In the genomic region with DNA sequence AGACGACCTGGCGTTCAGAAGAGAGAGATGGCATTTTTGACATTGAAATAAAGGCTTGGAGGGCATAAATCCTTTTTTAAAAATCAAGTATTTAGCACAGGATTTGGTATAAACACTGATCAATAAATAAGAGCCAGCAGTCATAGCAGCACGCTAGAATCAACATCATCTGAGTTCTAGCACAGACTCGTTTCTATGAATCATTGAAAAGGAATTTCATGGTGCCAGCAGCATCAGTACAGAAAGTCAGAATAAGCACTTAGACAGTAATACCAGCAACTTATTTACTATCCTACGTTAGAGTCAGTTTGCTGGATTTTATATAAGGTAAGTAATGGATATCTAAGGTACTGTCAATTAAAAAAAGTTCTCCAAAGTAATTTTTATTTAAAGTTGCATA, we compare ENCODE assay signal across 12 cellular contexts.
DNase-seq lines count a peak whose midpoint lies in the region; ATAC-seq and TF ChIP-seq lines count a peak whose summit lies in the region.
"Had no signal": no experiment of that assay in that cellular context is flagged by ENCODE, and none has a peak within 500 bp of the region (broad histone marks: within the 10 kb centered on the region; RNA-seq: fewer than 3 reads in every experiment).

No MANE protein-coding gene starts in this region.

- H2AFZ ChIP-seq in MM.1S (ENCODE audit: low read length) = no peak overlapping the region

- no peaks in the 10 kb centered on the region for H3K9me3 Mint-ChIP-seq in progenitor cell of endocrine pancreas (ENCODE audit: low read depth)
- H3K9me3 Mint-ChIP-seq: CD8-positive, alpha-beta memory T cell; T-cell had no signal

- no peaks in the 10 kb centered on the region for H3K27me3 ChIP-seq in MM.1S (replicated peaks; ENCODE audit: insufficient read depth, low read length)
- H3K27me3 ChIP-seq: cardiac muscle cell had no signal

- ATAC-seq in GM21717 (IDR thresholded peaks at IDR 0.05; ENCODE audit: unreplicated experiment) = no peak
- ATAC-seq: T-cell had no signal

- DNase-seq in AG10803 (ENCODE audit: low read depth) = peak; percentile 80
- DNase-seq in NCI-H226 = peak; percentile 50
- DNase-seq in dermis microvascular lymphatic vessel endothelial cell (ENCODE audit: low read depth in 2 of 2) = peak; percentile 40 to 78
- DNase-seq in medulla oblongata (ENCODE audit: extremely low spot score) = peak; percentile 15
- no peak for DNase-seq in MM.1S
- no peak for DNase-seq in progenitor cell of endocrine pancreas (ENCODE audit: low spot score, unreplicated experiment)
- DNase-seq in cerebellar cortex (ENCODE audit: low spot score) = no peak
- DNase-seq: CD8-positive, alpha-beta memory T cell; H7; T-cell had no signal

- no peak overlapping the region for H3K27ac ChIP-seq in MM.1S (ENCODE audit: low read length)
- H3K27ac ChIP-seq: cardiac muscle cell had no signal

- no peaks in the 10 kb centered on the region for H3K4me1 ChIP-seq in MM.1S (ENCODE audit: low read length)

- H3K27ac Mint-ChIP-seq in progenitor cell of endocrine pancreas = no peak overlapping the region
- H3K27ac Mint-ChIP-seq: CD8-positive, alpha-beta memory T cell; T-cell had no signal

- peaks cover 8% of the 10 kb centered on the region for H3K4me1 Mint-ChIP-seq in progenitor cell of endocrine pancreas (ENCODE audit: low read depth)
- H3K4me1 Mint-ChIP-seq: T-cell had no signal

- no peaks in the 10 kb centered on the region for H3K36me3 ChIP-seq in MM.1S (replicated peaks; ENCODE audit: insufficient read depth, low read length)
- H3K36me3 ChIP-seq: cardiac muscle cell had no signal

- H3K4me3 ChIP-seq in AG10803 (ENCODE audit: low read length) = no peak overlapping the region
- H3K4me3 ChIP-seq in MM.1S (ENCODE audit: low read length) = no peak overlapping the region
- H3K4me3 ChIP-seq: cardiac muscle cell had no signal

- H3K27me3 Mint-ChIP-seq in progenitor cell of endocrine pancreas = no peaks in the 10 kb centered on the region
- H3K27me3 Mint-ChIP-seq: CD8-positive, alpha-beta memory T cell; T-cell had no signal

- no peak overlapping the region for H3K4me2 ChIP-seq in MM.1S (ENCODE audit: low read depth, low read length)

- H3K9me2 ChIP-seq in MM.1S (replicated peaks; ENCODE audit: insufficient read depth, low read length) = no peaks in the 10 kb centered on the region

- H3K36me3 Mint-ChIP-seq in progenitor cell of endocrine pancreas (ENCODE audit: insufficient read depth) = no peaks in the 10 kb centered on the region

- no peaks in the 10 kb centered on the region for H3K79me2 ChIP-seq in MM.1S (ENCODE audit: low read length)

- H3K9ac ChIP-seq in MM.1S (ENCODE audit: low read length) = no peak overlapping the region

- no peaks in the 10 kb centered on the region for H3F3A ChIP-seq in MM.1S (ENCODE audit: insufficient read depth, low read length)

- no peak overlapping the region for H3K4me3 Mint-ChIP-seq in progenitor cell of endocrine pancreas (ENCODE audit: low read depth)
- H3K4me3 Mint-ChIP-seq: CD8-positive, alpha-beta memory T cell; T-cell had no signal

- no peaks in the 10 kb centered on the region for H4K20me1 ChIP-seq in MM.1S (ENCODE audit: insufficient read depth, low read length)

- TF ChIP-seq CTCF in AG10803 (conservative IDR thresholded peaks at IDR 0.05; ENCODE audit: low read length) (no peak), MM.1S (IDR thresholded peaks at IDR 0.05; ENCODE audit: low read length) (no peak), progenitor cell of endocrine pancreas (IDR thresholded peaks at IDR 0.05; ENCODE audit: unreplicated experiment) (no peak)

- no peaks in the 10 kb centered on the region for H3K9me3 ChIP-seq in MM.1S (replicated peaks; ENCODE audit: insufficient read depth, low read length)

Comparison
In these comparisons a context has a peak if more than half of its experiments do, and no peak if none do; other contexts are left out.
1. DNase-seq: peak in AG10803 (single experiment), NCI-H226 (single experiment), dermis microvascular lymphatic vessel endothelial cell (2 of 2) and medulla oblongata (single experiment); none in MM.1S (single experiment), progenitor cell of endocrine pancreas (single experiment) and cerebellar cortex (single experiment).